ENCODE assay signal across 8 cellular contexts in genomic region chr6:159788757-159789376, GRCh38. TPM values are rescaled to one million over a fixed set of nuclear protein-coding genes. Genes with fewer than 3 reads are reported as not detected.
DNase-seq lines count a peak whose midpoint lies in the region; ATAC-seq and TF ChIP-seq lines count a peak whose summit lies in the region.

No MANE protein-coding gene starts in this region.

- H3K27ac Mint-ChIP-seq in activated CD4-positive, alpha-beta memory T cell treated with anti-CD3 and anti-CD28 coated beads for 36 hours, result peak overlapping the region; percentile 98

- peaks cover 22 to 47% of the 10 kb centered on the region in 2 donors for H3K4me1 ChIP-seq in muscle layer of duodenum (ENCODE audit: control insufficient read depth in 1 of 2, insufficient read depth in 2 of 2, low read length in 2 of 2)
- peaks cover 13% of the 10 kb centered on the region for H3K4me1 ChIP-seq in testis

- CTCF ChIA-PET in activated CD4-positive, alpha-beta memory T cell treated with anti-CD3 and anti-CD28 coated beads for 36 hours (lab: Charles Lee), result interaction anchor here (1.6 to 2.2 kb wide), 2 partner anchors 19 to 98 kb away, joined by 5 to 9 read pairs; no protein-coding TSS in a partner anchor

- no peak for TF ChIP-seq POLR2A in testis (IDR thresholded peaks at IDR 0.05)

- H3K4me3 ChIP-seq in muscle layer of duodenum (ENCODE audit: low read depth in 1 of 2, low read length in 2 of 2) (peak overlapping the region; percentile 96 to 97), testis (peak overlapping the region; percentile 77 to 99)

- POLR2A ChIA-PET in activated CD4-positive, alpha-beta memory T cell treated with anti-CD3 and anti-CD28 coated beads for 36 hours (lab: Charles Lee), result interaction anchor here (0.9 to 5.2 kb wide), 8 partner anchors 26 to 194 kb away, joined by 3 to 90 read pairs (median 6); partner anchors contain the start of genes ACAT2, SOD2 and WTAP

- H3K36me3 Mint-ChIP-seq in activated CD4-positive, alpha-beta memory T cell treated with anti-CD3 and anti-CD28 coated beads for 36 hours, result peaks cover 73% of the 10 kb centered on the region

- DNase-seq in GM13977 (ENCODE audit: low spot score) (peak; percentile 50), HT1080 (ENCODE audit: low read depth) (peak; percentile 13), epithelial cell of prostate (ENCODE audit: low read depth, low spot score) (no peak), testis (peak; percentile 69), NCI-H1930 (lab: John Stamatoyannopoulos, UW) (no peak)
- peak; percentile 54 for DNase-seq in activated CD4-positive, alpha-beta memory T cell treated with anti-CD3 and anti-CD28 coated beads for 36 hours

- no peak for ATAC-seq in HG03196 (IDR thresholded peaks at IDR 0.05; ENCODE audit: unreplicated experiment)

- in situ Hi-C loops in GM13977 (cut with MboI; ENCODE audit: low pct_unique_long_range_greater_than_20kb, low sequenced_read_pairs, unreplicated experiment), result no loop called here

- peak overlapping the region; percentile 76 for H3K27ac ChIP-seq in epithelial cell of prostate
- H3K27ac ChIP-seq in muscle layer of duodenum (ENCODE audit: low read length), result peak overlapping the region; percentile 73
- H3K27ac ChIP-seq in testis, result peak overlapping the region; percentile 97 to 100

- H3K4me3 Mint-ChIP-seq in activated CD4-positive, alpha-beta memory T cell treated with anti-CD3 and anti-CD28 coated beads for 36 hours, result peak overlapping the region; percentile 96

- peaks cover 62% of the 10 kb centered on the region for H3K4me1 Mint-ChIP-seq in activated CD4-positive, alpha-beta memory T cell treated with anti-CD3 and anti-CD28 coated beads for 36 hours (ENCODE audit: low read depth)

- no peak for TF ChIP-seq CTCF in GM13977 (IDR thresholded peaks at IDR 0.05; ENCODE audit: extremely low read depth, insufficient read depth, missing control alignments)
- no peak for TF ChIP-seq CTCF in testis (IDR thresholded peaks at IDR 0.05)

- H3K9me3 Mint-ChIP-seq in activated CD4-positive, alpha-beta memory T cell treated with anti-CD3 and anti-CD28 coated beads for 36 hours, result no peaks in the 10 kb centered on the region

- no peaks in the 10 kb centered on the region for H3K27me3 Mint-ChIP-seq in activated CD4-positive, alpha-beta memory T cell treated with anti-CD3 and anti-CD28 coated beads for 36 hours

- 0% methylated on average over 26 to 59 of the region's 59 CpGs for WGBS in testis, 2 donors

- no peaks in the 10 kb centered on the region for H3K9me3 ChIP-seq in muscle layer of duodenum (ENCODE audit: control insufficient read depth in 1 of 2, low read length in 2 of 2)
- H3K9me3 ChIP-seq in testis, result no peaks in the 10 kb centered on the region

- H3K36me3 ChIP-seq in muscle layer of duodenum (ENCODE audit: control insufficient read depth in 1 of 2, insufficient read depth in 2 of 2, low read length in 2 of 2) (peaks cover 22 to 27% of the 10 kb centered on the region in 2 donors), testis (ENCODE audit: low read depth, missing control alignments) (no peaks in the 10 kb centered on the region)

- H3K27me3 ChIP-seq in muscle layer of duodenum (ENCODE audit: low read depth, low read length) (no peaks in the 10 kb centered on the region), testis (no peaks in the 10 kb centered on the region)

- intact Hi-C loops in activated CD4-positive, alpha-beta memory T cell treated with anti-CD3 and anti-CD28 coated beads for 36 hours (cut with micrococcal nuclease), result loop anchor here (1.0 to 5.0 kb wide), 4 partner anchors 27 to 193 kb away; partner anchors contain the start of genes ACAT2, SOD2 and WTAP
- intact Hi-C loops in testis (cut with DNase I; ENCODE audit: low total_unique reads), result no loop called here

RNA-seq across cellular contexts. Expression of gene TCP1, which starts 0.5 kb away (rescaled TPM):
- total RNA-seq in HT1080 (2014; rRNA removed; shearing (Covaris generic)), result 438 and 555 TPM in 2 replicates
- polyA plus RNA-seq in HT1080 (2015; cell fraction: cytosol; rRNA removed), result 344 and 393 TPM in 2 replicates
- polyA plus RNA-seq in HT1080 (2015; cell fraction: nucleus; rRNA removed), result 405 and 516 TPM in 2 replicates
- 100 to 1,000 TPM; 429 to 438 TPM for total RNA-seq in activated CD4-positive, alpha-beta memory T cell treated with anti-CD3 and anti-CD28 coated beads for 36 hours
- 100 to 1,000 TPM; 166 to 200 TPM for total RNA-seq in testis
- 277 TPM for polyA plus RNA-seq in testis (ENCODE audit: insufficient read depth, low read depth, low replicate concordance)

RNA-seq across cellular contexts. Expression of gene MRPL18, which starts 1.4 kb away (rescaled TPM):
- total RNA-seq in HT1080 (2014; rRNA removed; shearing (Covaris generic)), result 144 and 155 TPM in 2 replicates
- polyA plus RNA-seq in HT1080 (2015; cell fraction: cytosol; rRNA removed), result 117 and 122 TPM in 2 replicates
- 44.6 and 55.3 TPM in 2 replicates for polyA plus RNA-seq in HT1080 (2015; cell fraction: nucleus; rRNA removed)
- total RNA-seq in activated CD4-positive, alpha-beta memory T cell treated with anti-CD3 and anti-CD28 coated beads for 36 hours, result 10 to 100 TPM; 84.6 to 89.9 TPM
- total RNA-seq in testis, result 10 to 100 TPM; 60.3 to 71.3 TPM
- polyA plus RNA-seq in testis (ENCODE audit: insufficient read depth, low read depth, low replicate concordance), result 73.9 TPM

RNA-seq across cellular contexts. Expression of gene PNLDC1, which starts 11.2 kb away (rescaled TPM):
- not detected in 2 replicates for total RNA-seq in HT1080 (2014; rRNA removed; shearing (Covaris generic))
- polyA plus RNA-seq in HT1080 (2015; cell fraction: cytosol; rRNA removed), result not detected in 2 replicates
- polyA plus RNA-seq in HT1080 (2015; cell fraction: nucleus; rRNA removed), result not detected in 2 replicates
- total RNA-seq in activated CD4-positive, alpha-beta memory T cell treated with anti-CD3 and anti-CD28 coated beads for 36 hours, result under 1 TPM; 0.29 to 0.31 TPM
- total RNA-seq in testis, result 10 to 100 TPM; 11.4 to 19.9 TPM
- polyA plus RNA-seq in testis (ENCODE audit: insufficient read depth, low read depth, low replicate concordance), result 31.6 TPM

RNA-seq across cellular contexts. Expression of gene ACAT2, which starts 27.0 kb away (rescaled TPM):
- total RNA-seq in HT1080 (2014; rRNA removed; shearing (Covaris generic)), result 97.0 and 99.1 TPM in 2 replicates
- polyA plus RNA-seq in HT1080 (2015; cell fraction: cytosol; rRNA removed), result 29.5 and 30.2 TPM in 2 replicates
- 23.1 and 25.8 TPM in 2 replicates for polyA plus RNA-seq in HT1080 (2015; cell fraction: nucleus; rRNA removed)
- total RNA-seq in activated CD4-positive, alpha-beta memory T cell treated with anti-CD3 and anti-CD28 coated beads for 36 hours, result 100 to 1,000 TPM; 115 to 116 TPM
- 10 to 100 TPM; 15.8 to 17.1 TPM for total RNA-seq in testis
- polyA plus RNA-seq in testis (ENCODE audit: insufficient read depth, low read depth, low replicate concordance), result 45.9 TPM

Comparison
In these comparisons a context has a peak if more than half of its experiments do, and no peak if none do; other contexts are left out.
1. DNase-seq: peak in GM13977 (single experiment), HT1080 (single experiment), activated CD4-positive, alpha-beta memory T cell treated with anti-CD3 and anti-CD28 coated beads for 36 hours (single experiment) and testis (single experiment); none in epithelial cell of prostate (single experiment) and NCI-H1930 (0 of 2).
2. RNA of gene PNLDC1, which starts 11.2 kb away (total RNA-seq): 11.4 to 19.9 TPM in testis; 0.29 to 0.31 TPM in activated CD4-positive, alpha-beta memory T cell treated with anti-CD3 and anti-CD28 coated beads for 36 hours and not detected in HT1080; every median in the first group is over 4 times any median in the second.
3. Peak in every context shown above with its lines, with median percentiles within 50 percentile points of each other: H3K27ac ChIP-seq.